ENCODE assay signal across 1 cellular context in the genomic region with DNA sequence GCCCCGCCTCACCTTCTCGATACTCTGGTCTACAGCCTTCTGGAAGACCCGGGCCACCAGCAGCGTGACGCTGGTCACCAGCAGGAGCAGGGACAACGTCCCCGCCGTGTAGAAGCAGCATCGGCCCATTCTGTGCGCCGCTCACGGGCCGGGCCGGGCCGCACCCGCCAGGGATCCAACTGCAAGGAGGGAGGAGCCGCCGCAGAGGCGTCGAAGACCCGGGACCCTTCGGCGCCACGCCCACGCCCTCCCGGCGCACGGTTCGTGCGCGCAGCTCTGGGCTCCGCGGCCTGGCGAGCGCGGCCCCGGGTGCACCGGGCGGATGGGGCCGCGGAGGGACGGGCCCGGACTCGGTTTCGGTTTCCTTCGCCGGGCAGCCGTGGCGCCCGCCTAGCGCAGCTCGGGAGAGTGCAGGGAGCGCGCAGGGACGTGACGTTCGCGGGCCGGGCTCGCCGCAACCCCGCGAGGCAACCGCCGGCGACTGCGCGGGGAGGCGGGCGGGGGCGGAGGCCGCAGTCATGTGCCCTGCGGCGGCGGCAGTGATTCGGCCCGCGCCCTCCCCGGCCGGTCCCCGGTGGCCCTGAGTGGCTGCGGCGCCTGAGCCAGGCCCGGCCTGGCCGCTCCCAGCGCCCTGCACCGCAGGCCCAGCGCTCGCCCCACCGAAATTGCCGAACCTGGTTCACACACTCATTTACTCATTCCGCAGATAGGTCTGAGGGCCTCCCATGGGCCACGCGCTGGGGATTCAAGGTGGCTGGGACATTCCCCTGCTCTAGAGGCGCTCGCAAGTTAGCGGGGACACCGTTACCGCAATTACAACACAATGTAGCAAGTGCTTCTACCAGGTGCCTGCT.
A peak's percentile ranks its signal among the peaks of the same experiment; 100 is the strongest.
TF ChIP-seq lines count a peak whose summit lies in the region.

A gene with protein sequence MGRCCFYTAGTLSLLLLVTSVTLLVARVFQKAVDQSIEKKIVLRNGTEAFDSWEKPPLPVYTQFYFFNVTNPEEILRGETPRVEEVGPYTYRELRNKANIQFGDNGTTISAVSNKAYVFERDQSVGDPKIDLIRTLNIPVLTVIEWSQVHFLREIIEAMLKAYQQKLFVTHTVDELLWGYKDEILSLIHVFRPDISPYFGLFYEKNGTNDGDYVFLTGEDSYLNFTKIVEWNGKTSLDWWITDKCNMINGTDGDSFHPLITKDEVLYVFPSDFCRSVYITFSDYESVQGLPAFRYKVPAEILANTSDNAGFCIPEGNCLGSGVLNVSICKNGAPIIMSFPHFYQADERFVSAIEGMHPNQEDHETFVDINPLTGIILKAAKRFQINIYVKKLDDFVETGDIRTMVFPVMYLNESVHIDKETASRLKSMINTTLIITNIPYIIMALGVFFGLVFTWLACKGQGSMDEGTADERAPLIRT (minus strand): TSS at position 410 of the 854 bp plus-strand sequence. CDS start 281 bp downstream, at position 129.

TF ChIP-seq in K562, 482 proteins besides CTCF, POLR2A, EP300 and RAD21 (continued from another document and continues in another):
- TF ChIP-seq, protein P1, sequence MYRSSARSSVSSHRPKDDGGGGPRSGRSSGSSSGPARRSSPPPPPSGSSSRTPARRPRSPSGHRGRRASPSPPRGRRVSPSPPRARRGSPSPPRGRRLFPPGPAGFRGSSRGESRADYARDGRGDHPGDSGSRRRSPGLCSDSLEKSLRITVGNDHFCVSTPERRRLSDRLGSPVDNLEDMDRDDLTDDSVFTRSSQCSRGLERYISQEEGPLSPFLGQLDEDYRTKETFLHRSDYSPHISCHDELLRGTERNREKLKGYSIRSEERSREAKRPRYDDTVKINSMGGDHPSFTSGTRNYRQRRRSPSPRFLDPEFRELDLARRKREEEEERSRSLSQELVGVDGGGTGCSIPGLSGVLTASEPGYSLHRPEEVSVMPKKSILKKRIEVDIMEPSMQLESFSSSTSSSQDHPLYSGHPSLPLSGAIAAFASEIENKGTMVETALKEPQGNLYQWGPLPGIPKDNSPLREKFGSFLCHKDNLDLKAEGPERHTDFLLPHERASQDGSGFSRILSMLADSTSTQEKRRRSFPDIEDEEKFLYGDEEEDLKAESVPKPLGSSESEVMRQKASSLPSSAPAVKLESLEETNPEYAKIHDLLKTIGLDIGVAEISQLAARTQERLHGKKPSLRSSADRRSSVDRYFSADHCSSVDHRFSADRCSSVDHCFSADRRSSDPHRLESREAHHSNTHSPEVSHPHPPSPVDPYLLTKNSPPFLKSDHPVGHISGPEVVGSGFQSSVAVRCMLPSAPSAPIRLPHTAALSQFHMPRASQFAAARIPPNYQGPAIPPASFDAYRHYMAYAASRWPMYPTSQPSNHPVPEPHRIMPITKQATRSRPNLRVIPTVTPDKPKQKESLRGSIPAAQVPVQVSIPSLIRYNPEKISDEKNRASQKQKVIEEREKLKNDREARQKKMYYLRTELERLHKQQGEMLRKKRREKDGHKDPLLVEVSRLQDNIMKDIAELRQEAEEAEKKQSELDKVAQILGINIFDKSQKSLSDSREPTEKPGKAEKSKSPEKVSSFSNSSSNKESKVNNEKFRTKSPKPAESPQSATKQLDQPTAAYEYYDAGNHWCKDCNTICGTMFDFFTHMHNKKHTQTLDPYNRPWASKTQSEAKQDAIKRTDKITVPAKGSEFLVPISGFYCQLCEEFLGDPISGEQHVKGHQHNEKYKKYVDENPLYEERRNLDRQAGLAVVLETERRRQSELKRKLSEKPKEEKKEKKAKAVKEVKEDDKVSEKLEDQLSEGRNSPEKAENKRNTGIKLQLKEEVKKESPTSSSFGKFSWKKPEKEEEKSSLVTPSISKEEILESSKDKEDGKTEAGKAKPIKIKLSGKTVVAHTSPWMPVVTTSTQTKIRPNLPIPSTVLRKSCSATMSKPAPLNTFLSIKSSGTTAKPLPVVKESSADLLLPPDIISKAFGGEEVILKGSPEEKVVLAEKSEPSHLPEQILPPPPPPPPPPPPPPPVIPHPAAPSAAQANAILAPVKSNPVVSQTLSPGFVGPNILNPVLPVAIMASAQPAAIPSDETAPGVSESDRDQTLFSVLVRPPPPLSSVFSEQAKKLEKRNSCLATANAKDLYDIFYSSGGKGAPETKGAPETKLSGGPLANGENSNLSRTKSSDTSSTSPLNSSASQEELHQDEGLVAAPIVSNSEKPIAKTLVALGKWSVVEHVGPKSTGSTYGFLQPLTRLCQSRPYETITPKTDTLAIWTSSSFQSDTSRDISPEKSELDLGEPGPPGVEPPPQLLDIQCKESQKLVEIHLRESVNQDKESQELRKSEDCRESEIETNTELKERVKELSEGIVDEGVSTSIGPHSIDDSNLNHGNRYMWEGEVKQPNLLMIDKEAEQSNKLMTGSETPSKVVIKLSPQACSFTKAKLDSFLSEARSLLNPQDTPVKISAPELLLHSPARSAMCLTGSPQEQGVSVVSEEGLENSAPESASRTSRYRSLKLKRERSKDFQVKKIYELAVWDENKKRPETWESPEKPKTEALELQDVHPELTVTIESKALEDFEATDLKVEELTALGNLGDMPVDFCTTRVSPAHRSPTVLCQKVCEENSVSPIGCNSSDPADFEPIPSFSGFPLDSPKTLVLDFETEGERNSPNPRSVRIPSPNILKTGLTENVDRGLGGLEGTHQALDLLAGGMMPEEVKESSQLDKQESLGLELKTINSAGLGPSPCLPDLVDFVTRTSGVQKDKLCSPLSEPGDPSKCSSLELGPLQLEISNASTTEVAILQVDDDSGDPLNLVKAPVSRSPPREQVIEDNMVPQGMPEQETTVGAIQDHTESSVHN (IDR thresholded peaks at IDR 0.05; ENCODE audit: borderline replicate concordance in 1 of 2, low read depth in 1 of 2), result no peak
- TF ChIP-seq HDGF (IDR thresholded peaks at IDR 0.05) (no peak), KDM1A (IDR thresholded peaks at IDR 0.05) (no peak), MAFG (tag; conservative IDR thresholded peaks at IDR 0.05) (no peak), HNRNPLL (IDR thresholded peaks at IDR 0.05; ENCODE audit: low read depth, low read length, poor library complexity, severe bottlenecking) (peak; percentile 53), ATF7 (IDR thresholded peaks at IDR 0.05) (peak; percentile 78), SOX6 (IDR thresholded peaks at IDR 0.05) (peak; percentile 64), GTF3C2 (IDR thresholded peaks at IDR 0.05; ENCODE audit: borderline replicate concordance, extremely low read depth, insufficient read length) (no peak), NFIX (CRISPR knock-in tag; IDR thresholded peaks at IDR 0.05; ENCODE audit: low read depth) (no peak), ZNF277 (CRISPR knock-in tag; IDR thresholded peaks at IDR 0.05; ENCODE audit: borderline replicate concordance) (no peak), BHLHE40 (IDR thresholded peaks at IDR 0.05; ENCODE audit: low read length) (peak; percentile 83), BRF1 (IDR thresholded peaks at IDR 0.05; ENCODE audit: borderline replicate concordance, extremely low read depth, insufficient read length) (no peak), ZHX1 (conservative IDR thresholded peaks at IDR 0.05; ENCODE audit: low read length) (no peak), RB1 (IDR thresholded peaks at IDR 0.05; ENCODE audit: low read depth) (peak; percentile 78), HINFP (tag; conservative IDR thresholded peaks at IDR 0.05; ENCODE audit: low read depth) (no peak), KHSRP (IDR thresholded peaks at IDR 0.05) (no peak), RBM22 (IDR thresholded peaks at IDR 0.05; ENCODE audit: low read depth, low read length, poor library complexity, severe bottlenecking) (no peak), NKRF (IDR thresholded peaks at IDR 0.05; ENCODE audit: borderline replicate concordance) (no peak), STAG1 (CRISPR knock-in tag; IDR thresholded peaks at IDR 0.05; ENCODE audit: borderline replicate concordance) (no peak), EZH2 (IDR thresholded peaks at IDR 0.05; ENCODE audit: borderline replicate concordance, low read depth, low read length) (no peak), ZNF79 (CRISPR knock-in tag; IDR thresholded peaks at IDR 0.05; ENCODE audit: low read depth) (no peak), NCOA4 (IDR thresholded peaks at IDR 0.05; ENCODE audit: partially characterized antibody) (no peak), GTF2A2 (tag; IDR thresholded peaks at IDR 0.05) (no peak), POLR2H (tag; IDR thresholded peaks at IDR 0.05; ENCODE audit: low read depth) (0 out of 2 replicates have a peak, but pooled peaks have one; percentile 44), TOE1 (IDR thresholded peaks at IDR 0.05; ENCODE audit: borderline replicate concordance) (no peak), TOE1 (CRISPR knock-in tag; IDR thresholded peaks at IDR 0.05; ENCODE audit: borderline replicate concordance, low read depth) (no peak)
